Comparison of ENCODE assay signal across 11 cellular contexts in genomic region chr4:4689694-4690440, GRCh38.
DNase-seq lines count a peak whose midpoint lies in the region; ATAC-seq lines count a peak whose summit lies in the region.
"Had no signal": no experiment of that assay in that cellular context is flagged by ENCODE, and none has a peak within 500 bp of the region (broad histone marks: within the 10 kb centered on the region; RNA-seq: fewer than 3 reads in every experiment).

No MANE protein-coding gene starts in this region.

- DNase-seq in EH (ENCODE audit: low read depth) (peak; percentile 20), SHP77 (lab: John Stamatoyannopoulos, UW) (no peak), NCI-H187 (lab: John Stamatoyannopoulos, UW) (no peak), dedifferentiated amniotic fluid mesenchymal stem cell (ENCODE audit: extremely low spot score) (no peak), RPMI8226 (no peak)
- DNase-seq: endodermal cell, NCI-H1436 treated with DMSO at 0.1 percent for 48 hours had no signal

- ATAC-seq in GM18907 (IDR thresholded peaks at IDR 0.05; ENCODE audit: unreplicated experiment) (peak; percentile 84), HG02623 (IDR thresholded peaks at IDR 0.05; ENCODE audit: unreplicated experiment) (peak; percentile 62), HG03571 (IDR thresholded peaks at IDR 0.05; ENCODE audit: unreplicated experiment) (peak; percentile 92)
- ATAC-seq: HCT116 had no signal
